ENCODE assay signal across 20 cellular contexts in the genomic region with DNA sequence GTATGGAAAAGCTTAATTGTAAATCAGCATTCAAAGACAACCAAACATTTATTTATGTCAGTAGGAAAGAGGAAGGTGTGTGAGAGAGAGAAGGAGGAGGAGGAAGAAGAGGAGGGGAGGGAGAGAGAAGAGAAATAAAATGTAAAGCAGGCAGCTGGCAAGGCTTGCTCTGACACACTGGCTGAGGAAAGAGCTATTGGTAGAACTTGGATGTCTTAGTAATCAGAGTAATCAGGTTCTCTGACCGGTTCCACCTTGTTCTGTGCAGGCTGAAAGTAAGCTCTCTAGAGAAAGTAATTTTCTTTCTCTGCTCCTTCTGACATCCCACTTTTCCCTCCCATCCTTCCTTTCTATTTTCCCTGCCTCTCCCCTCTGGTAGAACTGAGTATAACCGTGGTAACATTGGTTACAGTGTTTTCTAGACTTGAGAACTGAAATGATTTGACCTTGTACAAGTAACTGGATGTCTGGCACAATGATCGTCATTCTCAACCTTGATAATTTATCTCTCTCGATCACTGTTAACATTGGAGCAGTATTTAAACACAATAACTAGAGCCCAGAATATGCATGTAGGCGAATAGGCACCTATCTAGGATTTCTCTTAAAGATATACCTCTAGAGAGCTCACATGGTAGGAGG. TPM values are rescaled to one million over a fixed set of nuclear protein-coding genes. Genes with fewer than 3 reads are reported as not detected.
A peak's percentile ranks its signal among the peaks of the same experiment; 100 is the strongest.
DNase-seq lines count a peak whose midpoint lies in the region; ATAC-seq, FAIRE-seq and TF ChIP-seq lines count a peak whose summit lies in the region.
"Had no signal": no experiment of that assay in that cellular context is flagged by ENCODE, and none has a peak within 500 bp of the region (broad histone marks: within the 10 kb centered on the region; RNA-seq: fewer than 3 reads in every experiment).

No MANE protein-coding gene starts in this region.

- peak overlapping the region; percentile 75 for H2AK5ac ChIP-seq in mesenchymal stem cell (ENCODE audit: low read length, severe bottlenecking)

- peak overlapping the region; percentile 14 for H3K27ac ChIP-seq in HL-60 (replicated peaks)
- no peak overlapping the region for H3K27ac ChIP-seq in astrocyte (ENCODE audit: low read depth, low read length)
- H3K27ac ChIP-seq in mesenchymal stem cell (ENCODE audit: low read length, poor library complexity, severe bottlenecking) = no peak overlapping the region
- H3K27ac ChIP-seq: Peyer's patch had no signal

- WGBS in mesenchymal stem cell = 100% methylated on average over 2 of the region's 5 CpGs

- H4K20me1 ChIP-seq in astrocyte (ENCODE audit: insufficient read depth, low read length) = peaks cover 37% of the 10 kb centered on the region

- H2AFZ ChIP-seq in astrocyte (ENCODE audit: low read depth, low read length) (no peak overlapping the region), mesenchymal stem cell (ENCODE audit: low read depth, low read length) (no peak overlapping the region)

- no peak overlapping the region for H3K4me3 Mint-ChIP-seq in astrocyte (ENCODE audit: unreplicated experiment)
- H3K4me3 Mint-ChIP-seq in activated naive CD4-positive, alpha-beta T cell treated with anti-CD3 and anti-CD28 coated beads for 36 hours = no peak overlapping the region
- H3K4me3 Mint-ChIP-seq: CD4-positive, CD25-positive, alpha-beta regulatory T cell; HFFc6 had no signal

- no peak overlapping the region for H2BK5ac ChIP-seq in mesenchymal stem cell (ENCODE audit: low read depth, low read length, poor library complexity, severe bottlenecking)

- no peak overlapping the region for H3K27ac Mint-ChIP-seq in astrocyte (ENCODE audit: unreplicated experiment)
- H3K27ac Mint-ChIP-seq in activated naive CD4-positive, alpha-beta T cell treated with anti-CD3 and anti-CD28 coated beads for 36 hours = no peak overlapping the region
- H3K27ac Mint-ChIP-seq: CD4-positive, CD25-positive, alpha-beta regulatory T cell; HFFc6 had no signal

- no peak for ATAC-seq in HG03045 (IDR thresholded peaks at IDR 0.05; ENCODE audit: unreplicated experiment)
- ATAC-seq: SK-N-SH treated with all-trans-retinoic acid at 6 μM for 48 hours had no signal

- H3K9me3 ChIP-seq in astrocyte (ENCODE audit: insufficient read depth, low read depth, low read length) (peaks cover 3% of the 10 kb centered on the region), mesenchymal stem cell (ENCODE audit: control insufficient read depth, low read length) (peaks cover 15% of the 10 kb centered on the region)
- H3K9me3 ChIP-seq: Peyer's patch had no signal

- peaks cover 15% of the 10 kb centered on the region for H3K4me1 Mint-ChIP-seq in astrocyte (ENCODE audit: low read depth, unreplicated experiment)
- peaks cover 21% of the 10 kb centered on the region for H3K4me1 Mint-ChIP-seq in activated naive CD4-positive, alpha-beta T cell treated with anti-CD3 and anti-CD28 coated beads for 36 hours (ENCODE audit: low read depth)

- no peak overlapping the region for H3K4me3 ChIP-seq in HL-60 (replicated peaks; ENCODE audit: insufficient read depth, low read length)
- H3K4me3 ChIP-seq in astrocyte (ENCODE audit: insufficient read depth, low read depth, low read length) = no peak overlapping the region
- no peak overlapping the region for H3K4me3 ChIP-seq in mesenchymal stem cell (ENCODE audit: insufficient read depth in 1 of 2, low read depth in 1 of 2, low read length in 2 of 2)
- H3K4me3 ChIP-seq: Peyer's patch had no signal

- TF ChIP-seq CTCF in HL-60 (IDR thresholded peaks at IDR 0.05; ENCODE audit: insufficient read depth, low read length) (no peak), astrocyte (IDR thresholded peaks at IDR 0.05; ENCODE audit: insufficient read depth, low read depth, low read length) (no peak)

- H2BK12ac ChIP-seq in mesenchymal stem cell (ENCODE audit: low read length in 2 of 2) = peak overlapping the region in 1 of 2 experiments; percentile 33

- no peak overlapping the region for H2BK120ac ChIP-seq in mesenchymal stem cell (ENCODE audit: low read depth, low read length)

- no peak overlapping the region for H3K23ac ChIP-seq in mesenchymal stem cell (ENCODE audit: low read length in 2 of 2)

- H3K4me1 ChIP-seq in astrocyte (ENCODE audit: insufficient read depth, low read length) = peaks cover 20% of the 10 kb centered on the region
- peaks cover 1% of the 10 kb centered on the region for H3K4me1 ChIP-seq in mesenchymal stem cell (ENCODE audit: control insufficient read depth, insufficient read depth, low read depth, low read length)

- H3K36me3 Mint-ChIP-seq in astrocyte (ENCODE audit: low read depth, unreplicated experiment) = peaks cover 31% of the 10 kb centered on the region
- H3K36me3 Mint-ChIP-seq in activated naive CD4-positive, alpha-beta T cell treated with anti-CD3 and anti-CD28 coated beads for 36 hours (ENCODE audit: low read depth) = peaks cover 20% of the 10 kb centered on the region

- H3K9me3 Mint-ChIP-seq in astrocyte (ENCODE audit: unreplicated experiment) = peaks cover 4% of the 10 kb centered on the region
- peaks cover 10% of the 10 kb centered on the region for H3K9me3 Mint-ChIP-seq in activated naive CD4-positive, alpha-beta T cell treated with anti-CD3 and anti-CD28 coated beads for 36 hours

- no peak overlapping the region for H3K14ac ChIP-seq in mesenchymal stem cell (ENCODE audit: low read length in 2 of 2)

- H3K36me3 ChIP-seq in astrocyte (ENCODE audit: insufficient read depth, low read length) (peaks cover 7% of the 10 kb centered on the region), mesenchymal stem cell (ENCODE audit: control insufficient read depth in 1 of 2, insufficient read depth in 2 of 2, low read depth in 1 of 2, low read length in 2 of 2) (peaks cover 0 to 3% of the 10 kb centered on the region in 2 experiments)
- H3K36me3 ChIP-seq: Peyer's patch had no signal

- no peak overlapping the region for H4K8ac ChIP-seq in mesenchymal stem cell (ENCODE audit: low read length)

- H3K9ac ChIP-seq in astrocyte (ENCODE audit: low read length) (no peak overlapping the region), mesenchymal stem cell (ENCODE audit: low read length) (no peak overlapping the region)

- H3K27me3 ChIP-seq in HL-60 (ENCODE audit: insufficient read depth, poor library complexity, severe bottlenecking) (no peaks in the 10 kb centered on the region), astrocyte (ENCODE audit: insufficient read depth, low read length) (no peaks in the 10 kb centered on the region), mesenchymal stem cell (ENCODE audit: control insufficient read depth in 1 of 2, insufficient read depth in 1 of 2, low read length in 2 of 2) (no peaks in the 10 kb centered on the region)
- H3K27me3 ChIP-seq: Peyer's patch had no signal

- H3K4me2 ChIP-seq in astrocyte (ENCODE audit: low read length) = peak overlapping the region; percentile 18
- H3K4me2 ChIP-seq in mesenchymal stem cell (ENCODE audit: low read length, poor library complexity, severe bottlenecking) = no peak overlapping the region

- H4K91ac ChIP-seq in mesenchymal stem cell (ENCODE audit: low read length) = no peak overlapping the region

- no peak overlapping the region for H2BK15ac ChIP-seq in mesenchymal stem cell (ENCODE audit: low read depth, poor library complexity, severe bottlenecking)

- H3K18ac ChIP-seq in mesenchymal stem cell (ENCODE audit: low read depth in 1 of 2, low read length in 2 of 2) = peak overlapping the region in 1 of 2 experiments; percentile 29

- DNase-seq in HL-60 (ENCODE audit: low read depth in 1 of 2, low spot score in 1 of 2) (peak in 1 of 2 experiments; percentile 26), astrocyte (ENCODE audit: low read depth) (no peak), mesenchymal stem cell (no peak), NCI-H187 (lab: John Stamatoyannopoulos, UW) (no peak)
- no peak for DNase-seq in stimulated activated naive CD4-positive, alpha-beta T cell (lab: John Stamatoyannopoulos, UW)
- no peak for DNase-seq in activated naive CD4-positive, alpha-beta T cell treated with anti-CD3 and anti-CD28 coated beads for 36 hours
- DNase-seq: CD4-positive, CD25-positive, alpha-beta regulatory T cell; DMS79; HFFc6; NCI-H1048; NCI-H146; NCI-H2107; NCI-H748 treated with DMSO at 0.1 percent for 48 hours; Peyer's patch; Right ventricle myocardium superior had no signal

- H3K79me2 ChIP-seq in astrocyte (ENCODE audit: insufficient read depth, low read length) = peaks cover 73% of the 10 kb centered on the region

- CTCF ChIA-PET in activated naive CD4-positive, alpha-beta T cell treated with anti-CD3 and anti-CD28 coated beads for 36 hours (lab: Charles Lee) = no interaction called here

- intact Hi-C loops in activated naive CD4-positive, alpha-beta T cell treated with anti-CD3 and anti-CD28 coated beads for 36 hours (cut with micrococcal nuclease) = no loop called here

- FAIRE-seq in G401.6 (lab: Jason Lieb, UNC) (peak; percentile 27), astrocyte (lab: Jason Lieb, UNC) (no peak)
- FAIRE-seq: GM12892, GM19239 had no signal

- H3K27me3 Mint-ChIP-seq in astrocyte (ENCODE audit: low read depth, unreplicated experiment) = no peaks in the 10 kb centered on the region
- H3K27me3 Mint-ChIP-seq in activated naive CD4-positive, alpha-beta T cell treated with anti-CD3 and anti-CD28 coated beads for 36 hours (ENCODE audit: low read depth) = no peaks in the 10 kb centered on the region
- H3K27me3 Mint-ChIP-seq: CD4-positive, CD25-positive, alpha-beta regulatory T cell had no signal

- H3K79me1 ChIP-seq in mesenchymal stem cell (replicated peaks; ENCODE audit: low read length, poor library complexity, severe bottlenecking) = peaks cover 14% of the 10 kb centered on the region

- no peak overlapping the region for H3K4ac ChIP-seq in mesenchymal stem cell (ENCODE audit: low read depth in 1 of 2, low read length in 2 of 2)

RNA-seq across cellular contexts. Expression of gene TLE4, which starts 33.3 kb away (rescaled TPM):
- total RNA-seq in astrocyte = 96.3 and 98.5 TPM in 2 replicates
- polyA plus RNA-seq in mesenchymal stem cell (2013, experiment 1 of 2) = 31.0 TPM
- 30.8 TPM for polyA plus RNA-seq in mesenchymal stem cell (2013, experiment 2 of 2)
- total RNA-seq in activated naive CD4-positive, alpha-beta T cell treated with anti-CD3 and anti-CD28 coated beads for 36 hours = 10 to 100 TPM; 11.2 to 13.1 TPM
